8 cellular contexts compared by ENCODE assay signal in the genomic region with DNA sequence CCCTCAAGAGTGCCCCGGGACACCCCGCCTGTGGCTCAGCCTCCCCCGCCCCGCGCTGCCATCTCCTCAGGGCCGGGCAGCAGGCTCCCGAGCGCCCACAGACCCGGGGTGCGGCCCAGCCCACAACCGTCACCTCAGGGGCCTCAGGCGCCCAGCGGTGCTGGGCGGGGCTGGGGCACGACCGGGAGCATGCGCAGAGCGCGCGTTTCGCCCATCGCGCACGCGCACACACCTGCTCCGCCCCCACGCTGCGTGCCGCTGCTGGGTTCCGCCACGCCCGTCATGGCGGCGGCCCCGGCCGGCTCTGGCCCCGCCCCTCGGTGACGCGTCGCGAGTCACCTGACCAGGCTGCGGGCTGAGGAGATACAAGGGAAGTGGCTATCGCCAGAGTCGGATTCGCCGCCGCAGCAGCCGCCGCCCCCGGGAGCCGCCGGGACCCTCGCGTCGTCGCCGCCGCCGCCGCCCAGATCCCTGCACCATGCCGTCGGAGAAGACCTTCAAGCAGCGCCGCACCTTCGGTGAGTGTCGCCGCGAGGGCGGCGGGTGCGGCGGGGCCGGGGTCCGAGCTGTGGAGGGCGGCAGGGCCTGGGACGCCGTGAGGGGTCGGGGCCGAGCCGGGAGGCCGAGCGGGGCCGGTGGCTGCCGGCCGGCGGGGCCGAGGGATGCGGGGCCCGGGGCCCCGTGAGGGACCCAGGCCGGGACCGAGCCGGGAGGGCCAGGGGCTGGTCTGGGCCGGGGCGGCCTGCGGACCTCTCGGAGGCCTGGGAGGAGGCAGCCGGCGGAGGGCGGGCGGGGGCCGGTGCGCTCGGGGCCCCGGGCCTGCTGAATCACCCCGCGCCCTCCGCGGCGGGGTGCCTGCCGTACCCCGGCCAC. TPM values are rescaled to one million over a fixed set of nuclear protein-coding genes. Genes with fewer than 3 reads are reported as not detected.
A peak's percentile ranks its signal among the peaks of the same experiment; 100 is the strongest.
DNase-seq lines count a peak whose midpoint lies in the region; ATAC-seq and TF ChIP-seq lines count a peak whose summit lies in the region.

A gene (plus strand): TSS at position 387 of the 873 bp plus-strand sequence. CDS start 92 bp downstream, at position 479.

- DNase-seq in DMS114 treated with DMSO at 0.1 percent for 48 hours (lab: John Stamatoyannopoulos, UW; ENCODE audit: unreplicated experiment) (peak; percentile 88), PC-3 (peak; percentile 94), activated T-cell treated with anti-CD3 and anti-CD28 coated beads for 48 hours (ENCODE audit: low read depth) (peak; percentile 100), epithelial cell of prostate (ENCODE audit: low read depth, low spot score) (peak; percentile 71)
- DNase-seq in Jurkat, Clone E6-1 (ENCODE audit: low read depth, low spot score): peak; percentile 90
- DNase-seq in stimulated activated CD8-positive, alpha-beta memory T cell treated with anti-CD3 and anti-CD28 coated beads, Interleukin-4, amount 100 ng/mL, for 4 hours (ENCODE audit: low read depth in 2 of 2, low spot score in 1 of 2): peak; percentile 89 to 94

- no peaks in the 10 kb centered on the region for H3K9me3 ChIP-seq in PC-3 (ENCODE audit: low read length)
- H3K9me3 ChIP-seq in mucosa of rectum (ENCODE audit: control insufficient read depth in 2 of 2, low read length in 2 of 2): no peaks in the 10 kb centered on the region

- H3K27ac ChIP-seq in PC-3 (ENCODE audit: low read length): peak within 1 kb of the TSS; percentile 59
- peak within 1 kb of the TSS; percentile 96 for H3K27ac ChIP-seq in epithelial cell of prostate
- peak within 1 kb of the TSS; percentile 98 to 99 for H3K27ac ChIP-seq in mucosa of rectum (ENCODE audit: low read depth in 2 of 2, low read length in 2 of 2)

- H3K9ac ChIP-seq in PC-3 (ENCODE audit: low read length): peak within 1 kb of the TSS; percentile 78
- H3K9ac ChIP-seq in mucosa of rectum (ENCODE audit: low read depth in 1 of 2, low read length in 2 of 2): peak within 1 kb of the TSS; percentile 89 to 99

- CTCF ChIA-PET in PC-3 (lab: Charles Lee): no interaction called here

- BruUV-seq in PC-3 (replicated peaks; lab: Mats Ljungman, UMichigan): no TSS peak

- H3K9me2 ChIP-seq in PC-3 (replicated peaks; ENCODE audit: low read length): no peaks in the 10 kb centered on the region

- H3K27me3 ChIP-seq in PC-3 (ENCODE audit: low read length): no peaks in the 10 kb centered on the region
- no peaks in the 10 kb centered on the region for H3K27me3 ChIP-seq in mucosa of rectum (ENCODE audit: control insufficient read depth in 2 of 2, insufficient read depth in 2 of 2, low read length in 2 of 2)

- H3K36me3 ChIP-seq in PC-3 (ENCODE audit: low read depth, low read length) (no peaks in the 10 kb centered on the region), mucosa of rectum (ENCODE audit: control insufficient read depth in 2 of 2, insufficient read depth in 2 of 2, low read length in 2 of 2) (no peaks in the 10 kb centered on the region)

- peaks cover 43% of the 10 kb centered on the region for H3K79me2 ChIP-seq in PC-3 (ENCODE audit: low read length)

- H3K4me1 ChIP-seq in PC-3 (ENCODE audit: insufficient read depth, low read length) (peaks cover 29% of the 10 kb centered on the region), mucosa of rectum (ENCODE audit: control insufficient read depth in 2 of 2, insufficient read depth in 2 of 2, low read length in 2 of 2) (peaks cover 36% of the 10 kb centered on the region in 2 donors)

- H3K4me2 ChIP-seq in PC-3 (ENCODE audit: low read length): peak within 1 kb of the TSS; percentile 96

- peak; percentile 51 for ATAC-seq in GM21576 (IDR thresholded peaks at IDR 0.05; ENCODE audit: unreplicated experiment)
- peak; percentile 61 for ATAC-seq in PC-3

- H2AFZ ChIP-seq in PC-3 (ENCODE audit: low read length): peak within 1 kb of the TSS; percentile 65

- TF ChIP-seq CTCF in PC-3 (conservative IDR thresholded peaks at IDR 0.05; ENCODE audit: low read depth, low read length): no peak

- no peaks in the 10 kb centered on the region for H3F3A ChIP-seq in PC-3 (ENCODE audit: low read length, unreplicated experiment)

- intact Hi-C loops in PC-3 (cut with micrococcal nuclease): loop anchor here (5.0 kb wide), 1 partner anchor 75 kb away; a partner anchor contains a TSS

- POLR2A ChIA-PET in PC-3 (lab: Charles Lee; ENCODE audit: unreplicated experiment): no interaction called here

- peak within 1 kb of the TSS; percentile 62 for H3K4me3 ChIP-seq in Jurkat, Clone E6-1 (ENCODE audit: low read length)
- H3K4me3 ChIP-seq in PC-3 (ENCODE audit: low read length): peak within 1 kb of the TSS; percentile 96
- peak within 1 kb of the TSS; percentile 79 to 93 for H3K4me3 ChIP-seq in mucosa of rectum (ENCODE audit: low read length in 2 of 2)

- peaks cover 18% of the 10 kb centered on the region; the same call in 1 of the 2 replicates for H4K20me1 ChIP-seq in PC-3 (ENCODE audit: low read length)

RNA-seq across cellular contexts. Expression of the gene that starts here (rescaled TPM):
- polyA plus RNA-seq in Jurkat, Clone E6-1 (2012; ENCODE audit: insufficient read depth, insufficient read length): 47.0 TPM
- 11.0 and 11.9 TPM in 2 replicates for total RNA-seq in PC-3 (2014; rRNA removed)

Comparison
In these comparisons a context has a peak if more than half of its experiments do, and no peak if none do; other contexts are left out.
1. Peak in every context shown above with its lines: DNase-seq, ATAC-seq, H3K4me3 ChIP-seq and H3K27ac ChIP-seq.